11 cellular contexts compared by ENCODE assay signal in genomic region chr1:111450185-111450584, GRCh38. TPM values are rescaled to one million over a fixed set of nuclear protein-coding genes. Genes with fewer than 3 reads are reported as not detected.
DNase-seq lines count a peak whose midpoint lies in the region; ATAC-seq, FAIRE-seq and TF ChIP-seq lines count a peak whose summit lies in the region.
"Had no signal": no experiment of that assay in that cellular context is flagged by ENCODE, and none has a peak within 500 bp of the region (broad histone marks: within the 10 kb centered on the region; RNA-seq: fewer than 3 reads in every experiment).

No MANE protein-coding gene starts in this region.

- peak overlapping the region; percentile 95 for H3K27ac ChIP-seq in K562 (ENCODE audit: extremely low read depth, low read depth, low read length)
- H3K27ac ChIP-seq in mesenchymal stem cell (ENCODE audit: low read length, poor library complexity, severe bottlenecking): no peak overlapping the region
- H3K27ac ChIP-seq in upper lobe of left lung: peak overlapping the region in 3 of 4 donors; percentile 84 to 94 (median 92)

- TF ChIP-seq EP300 in K562 (IDR thresholded peaks at IDR 0.05; ENCODE audit: low read length): no peak
- TF ChIP-seq EP300 in upper lobe of left lung (IDR thresholded peaks at IDR 0.05): no peak

- peak overlapping the region; percentile 99 for H3K4me2 ChIP-seq in K562 (ENCODE audit: insufficient read depth, low read length)
- H3K4me2 ChIP-seq in mesenchymal stem cell (ENCODE audit: low read length, poor library complexity, severe bottlenecking): peak overlapping the region; percentile 84

- H3K4me3 Mint-ChIP-seq in activated naive CD4-positive, alpha-beta T cell treated with anti-CD3 and anti-CD28 coated beads, Interleukin-2, amount 10 ng/mL, durations not matched to agents 7 days and 5 days: peak overlapping the region; percentile 100

- TF ChIP-seq RAD21 in K562 (CRISPR knock-in tag; conservative IDR thresholded peaks at IDR 0.05 in 1 of 2, IDR thresholded peaks at IDR 0.05 in 1 of 2): no peak

- H2AFZ ChIP-seq in K562 (ENCODE audit: low read depth, low read length) (no peak overlapping the region), mesenchymal stem cell (ENCODE audit: low read depth, low read length) (no peak overlapping the region)

- no peaks in the 10 kb centered on the region for H4K20me1 ChIP-seq in K562 (replicated peaks; ENCODE audit: control insufficient read depth, insufficient read depth, low read length)

- H3K27me3 ChIP-seq in K562 (ENCODE audit: control insufficient read depth in 2 of 2, insufficient read depth in 2 of 2, low read length in 2 of 2) (no peaks in the 10 kb centered on the region), mesenchymal stem cell (ENCODE audit: control insufficient read depth in 1 of 2, insufficient read depth in 1 of 2, low read length in 2 of 2) (no peaks in the 10 kb centered on the region), upper lobe of left lung (no peaks in the 10 kb centered on the region)

- peak overlapping the region; percentile 76 for H3K4me3 ChIP-seq in K562
- H3K4me3 ChIP-seq in mesenchymal stem cell (ENCODE audit: insufficient read depth in 1 of 2, low read depth in 1 of 2, low read length in 2 of 2): peak overlapping the region in 1 of 2 experiments; percentile 99
- peak overlapping the region; percentile 33 to 94 (median 82) for H3K4me3 ChIP-seq in upper lobe of left lung

- no peak overlapping the region for H2AK5ac ChIP-seq in mesenchymal stem cell (ENCODE audit: low read length, severe bottlenecking)

- POLR2A ChIA-PET in K562 (lab: Yijun Ruan, JAX): interaction anchor here (0.7 to 5.4 kb wide), 6 partner anchors 11 to 57 kb away, joined by 3 to 40 read pairs (median 10); no protein-coding TSS in a partner anchor

- no peaks in the 10 kb centered on the region for H3K9me3 Mint-ChIP-seq in activated naive CD4-positive, alpha-beta T cell treated with anti-CD3 and anti-CD28 coated beads, Interleukin-2, amount 10 ng/mL, durations not matched to agents 7 days and 5 days

- no peak overlapping the region for H4K8ac ChIP-seq in mesenchymal stem cell (ENCODE audit: low read length)

- H2BK12ac ChIP-seq in mesenchymal stem cell (ENCODE audit: low read length in 2 of 2): no peak overlapping the region

- WGBS in K562 (ENCODE audit: insufficient coverage, low coverage, missing lambda C conversion rate): 9% methylated on average over 3 of the region's 3 CpGs
- no CpG with 5 or more reads among the region's 3 CpGs for WGBS in mesenchymal stem cell
- 44 to 51% methylated on average over 3 of the region's 3 CpGs for WGBS in upper lobe of left lung, 2 donors

- DNase-seq in activated naive CD4-positive, alpha-beta T cell treated with anti-CD3 and anti-CD28 coated beads, Interleukin-2, amount 10 ng/mL, durations not matched to agents 7 days and 5 days: no peak
- DNase-seq in activated naive CD4-positive, alpha-beta T cell (lab: John Stamatoyannopoulos, UW): no peak
- DNase-seq in K562 (ENCODE audit: extremely low read depth in 1 of 4, low spot score in 3 of 4) (peak in 1 of 4 experiments; percentile 28), mesenchymal stem cell (no peak), upper lobe of left lung (no peak), medulla oblongata (ENCODE audit: extremely low spot score) (no peak), left lobe of liver (ENCODE audit: low spot score) (no peak)
- DNase-seq: stimulated activated CD4-positive, alpha-beta T cell treated with anti-CD3 and anti-CD28 coated beads, Interleukin-4, amount 100 ng/mL, for 24 hours had no signal

- peak overlapping the region; percentile 95 for H3K27ac Mint-ChIP-seq in activated naive CD4-positive, alpha-beta T cell treated with anti-CD3 and anti-CD28 coated beads, Interleukin-2, amount 10 ng/mL, durations not matched to agents 7 days and 5 days

- H3K9ac ChIP-seq in K562 (ENCODE audit: insufficient read depth in 1 of 2, low read depth in 2 of 2, low read length in 2 of 2): peak overlapping the region; percentile 98 to 99; a peak in 3 of 4 replicates
- peak overlapping the region; percentile 99 for H3K9ac ChIP-seq in mesenchymal stem cell (ENCODE audit: low read length)

- H3K36me3 ChIP-seq in K562 (ENCODE audit: control insufficient read depth, insufficient read depth, low read length) (peaks cover 82% of the 10 kb centered on the region), mesenchymal stem cell (ENCODE audit: control insufficient read depth in 1 of 2, insufficient read depth in 2 of 2, low read depth in 1 of 2, low read length in 2 of 2) (peaks cover 4 to 62% of the 10 kb centered on the region in 2 experiments), upper lobe of left lung (peaks cover 0 to 42% (median 10%) of the 10 kb centered on the region in 4 donors)

- H2BK5ac ChIP-seq in mesenchymal stem cell (ENCODE audit: low read depth, low read length, poor library complexity, severe bottlenecking): no peak overlapping the region

- peaks cover 88% of the 10 kb centered on the region for H3K4me1 Mint-ChIP-seq in activated naive CD4-positive, alpha-beta T cell treated with anti-CD3 and anti-CD28 coated beads, Interleukin-2, amount 10 ng/mL, durations not matched to agents 7 days and 5 days

- no peak overlapping the region for H3K14ac ChIP-seq in mesenchymal stem cell (ENCODE audit: low read length in 2 of 2)

- H3K18ac ChIP-seq in mesenchymal stem cell (ENCODE audit: low read depth in 1 of 2, low read length in 2 of 2): no peak overlapping the region

- no peak overlapping the region for H3K23ac ChIP-seq in mesenchymal stem cell (ENCODE audit: low read length in 2 of 2)

- no peak for FAIRE-seq in K562 (lab: Jason Lieb, UNC)

- no peak overlapping the region for H2BK120ac ChIP-seq in mesenchymal stem cell (ENCODE audit: low read depth, low read length)

- CTCF ChIA-PET in activated naive CD4-positive, alpha-beta T cell treated with anti-CD3 and anti-CD28 coated beads, Interleukin-2, amount 10 ng/mL, durations not matched to agents 7 days and 5 days (lab: Charles Lee): interaction anchor here (0.6 to 4.1 kb wide), 3 partner anchors 58 to 907 kb away, joined by 3 to 12 read pairs (median 5); no protein-coding TSS in a partner anchor
- CTCF ChIA-PET in K562 (lab: Yijun Ruan, JAX; ENCODE audit: low intra/inter-chr PET ratio): no interaction called here

- no peak for TF ChIP-seq POLR2A in K562 (conservative IDR thresholded peaks at IDR 0.05)
- TF ChIP-seq POLR2A in upper lobe of left lung (IDR thresholded peaks at IDR 0.05): no peak

- H3K79me1 ChIP-seq in mesenchymal stem cell (replicated peaks; ENCODE audit: low read length, poor library complexity, severe bottlenecking): peaks cover 21% of the 10 kb centered on the region

- intact Hi-C loops in K562 (cut with micrococcal nuclease): no loop called here

- H3K4ac ChIP-seq in mesenchymal stem cell (ENCODE audit: low read depth in 1 of 2, low read length in 2 of 2): no peak overlapping the region

- in situ Hi-C loops in K562 (cut with MboI): no loop called here

- H3K79me2 ChIP-seq in K562 (ENCODE audit: control insufficient read depth, insufficient read depth, low read length): peaks cover 96% of the 10 kb centered on the region

- H3K9me3 ChIP-seq in K562 (replicated peaks; ENCODE audit: control insufficient read depth, insufficient read depth, low read depth, low read length) (no peaks in the 10 kb centered on the region), mesenchymal stem cell (ENCODE audit: control insufficient read depth, low read length) (no peaks in the 10 kb centered on the region), upper lobe of left lung (no peaks in the 10 kb centered on the region)

- H3K9me1 ChIP-seq in K562 (ENCODE audit: control insufficient read depth, insufficient read depth, low read length): no peaks in the 10 kb centered on the region

- ATAC-seq in K562: no peak
- no peak for ATAC-seq in upper lobe of left lung (ENCODE audit: low FRiP score in 2 of 2)
- ATAC-seq in HG02852 (IDR thresholded peaks at IDR 0.05; ENCODE audit: unreplicated experiment): no peak
- no peak for ATAC-seq in left lobe of liver

- no peak overlapping the region for H2BK15ac ChIP-seq in mesenchymal stem cell (ENCODE audit: low read depth, poor library complexity, severe bottlenecking)

- BruUV-seq in K562 (replicated peaks; lab: Mats Ljungman, UMichigan): no TSS peak

- H3K27me3 Mint-ChIP-seq in activated naive CD4-positive, alpha-beta T cell treated with anti-CD3 and anti-CD28 coated beads, Interleukin-2, amount 10 ng/mL, durations not matched to agents 7 days and 5 days: no peaks in the 10 kb centered on the region

- no peak overlapping the region for H4K91ac ChIP-seq in mesenchymal stem cell (ENCODE audit: low read length)

- H3K4me1 ChIP-seq in K562 (replicated peaks in 1 of 2; ENCODE audit: control insufficient read depth in 2 of 2, insufficient read depth in 2 of 2, low read length in 2 of 2) (peaks cover 13 to 28% of the 10 kb centered on the region in 2 experiments), mesenchymal stem cell (ENCODE audit: control insufficient read depth, insufficient read depth, low read depth, low read length) (peaks cover 3% of the 10 kb centered on the region), upper lobe of left lung (peaks cover 39 to 48% (median 46%) of the 10 kb centered on the region in 4 donors)

- TF ChIP-seq CTCF in K562 (IDR thresholded peaks at IDR 0.05 in 2 of 3, conservative IDR thresholded peaks at IDR 0.05 in 1 of 3; ENCODE audit: insufficient read depth in 2 of 3, low read depth in 1 of 3, low read length in 3 of 3) (no peak), upper lobe of left lung (IDR thresholded peaks at IDR 0.05) (no peak)

- H3K36me3 Mint-ChIP-seq in activated naive CD4-positive, alpha-beta T cell treated with anti-CD3 and anti-CD28 coated beads, Interleukin-2, amount 10 ng/mL, durations not matched to agents 7 days and 5 days: peaks cover 74% of the 10 kb centered on the region

RNA-seq across cellular contexts. Expression of gene ATP5PB, which starts 0.9 kb away (rescaled TPM):
- 30.9 and 50.4 TPM in 2 replicates for total RNA-seq in K562 (2011; cell fraction: chromatin; rRNA removed; ENCODE audit: low replicate concordance)
- total RNA-seq in K562 (2011; cell fraction: nucleolus; rRNA removed): 36.7 and 51.9 TPM in 2 replicates
- total RNA-seq in K562 (2011; cell fraction: nucleoplasm; rRNA removed): 51.1 and 70.5 TPM in 2 replicates
- 727 and 890 TPM in 2 replicates for total RNA-seq in K562 (2014; rRNA removed)
- 1,061 and 1,110 TPM in 2 replicates for total RNA-seq in K562 (2014; rRNA removed; fragmentation: Illumina TruSeq; extraction: Trizol)
- 1,044 and 1,100 TPM in 2 replicates for total RNA-seq in K562 (2015; rRNA removed; fragmentation: Illumina TruSeq; extraction: Trizol)
- total RNA-seq in K562 (2021): 651 and 736 TPM in 2 replicates
- 1,020 and 1,271 TPM in 2 replicates for polyA plus RNA-seq in K562 (2011; rRNA removed)
- polyA plus RNA-seq in K562 (2011; cell fraction: cytosol; rRNA removed): 438 and 690 TPM in 2 replicates
- polyA plus RNA-seq in K562 (2011; cell fraction: nucleus; rRNA removed): 132 and 238 TPM in 2 replicates
- 643 and 784 TPM in 2 replicates for polyA plus RNA-seq in K562 (2012)
- polyA plus RNA-seq in K562 (2014; fragmentation: Illumina TruSeq; extraction: Trizol): 896 and 1,028 TPM in 2 replicates
- polyA plus RNA-seq in K562 (2014; fragmentation: Nextera tagmentation; extraction: Ambion mirVana): 1,000 to 10,000 TPM; 2,499 to 2,735 TPM
- 1,033 and 1,042 TPM in 2 replicates for polyA plus RNA-seq in K562 (2014; rRNA removed)
- polyA minus RNA-seq in K562 (2011; rRNA and poly(A)+ RNA removed): 658 and 670 TPM in 2 replicates
- polyA minus RNA-seq in K562 (2011; cell fraction: cytosol; rRNA and poly(A)+ RNA removed): 238 and 250 TPM in 2 replicates
- polyA minus RNA-seq in K562 (2011; cell fraction: nucleus; rRNA and poly(A)+ RNA removed): 15.9 and 51.3 TPM in 2 replicates
- polyA plus RNA-seq in mesenchymal stem cell (2013, experiment 1 of 2): 268 TPM
- polyA plus RNA-seq in mesenchymal stem cell (2013, experiment 2 of 2): 284 TPM
- 100 to 1,000 TPM in 4 of 6 donors, 10 to 100 TPM in 2; 38.8 to 149 (median 132) TPM for total RNA-seq in upper lobe of left lung
- 130 TPM for total RNA-seq in left lobe of liver

RNA-seq across cellular contexts. Expression of gene WDR77, which starts 1.1 kb away (rescaled TPM):
- total RNA-seq in K562 (2011; cell fraction: chromatin; rRNA removed; ENCODE audit: low replicate concordance): 55.5 and 146 TPM in 2 replicates
- total RNA-seq in K562 (2011; cell fraction: nucleolus; rRNA removed): 105 and 113 TPM in 2 replicates
- 67.2 and 95.3 TPM in 2 replicates for total RNA-seq in K562 (2011; cell fraction: nucleoplasm; rRNA removed)
- total RNA-seq in K562 (2014; rRNA removed) (68.1 and 89.8 TPM in 2 replicates), K562 (2014; rRNA removed; fragmentation: Illumina TruSeq; extraction: Trizol) (72.4 and 78.5 TPM in 2 replicates), K562 (2015; rRNA removed; fragmentation: Illumina TruSeq; extraction: Trizol) (74.2 and 75.3 TPM in 2 replicates), K562 (2021) (92.3 and 94.4 TPM in 2 replicates), upper lobe of left lung (10 to 100 TPM; 11.3 to 32.2 (median 22.1) TPM), left lobe of liver (15.7 TPM)
- polyA plus RNA-seq in K562 (2011; rRNA removed) (160 and 174 TPM in 2 replicates), K562 (2014; fragmentation: Illumina TruSeq; extraction: Trizol) (101 and 116 TPM in 2 replicates), K562 (2014; fragmentation: Nextera tagmentation; extraction: Ambion mirVana) (10 to 100 TPM; 20.6 to 31.0 TPM), K562 (2014; rRNA removed) (68.3 and 76.3 TPM in 2 replicates)
- polyA plus RNA-seq in K562 (2011; cell fraction: cytosol; rRNA removed): 141 and 162 TPM in 2 replicates
- polyA plus RNA-seq in K562 (2011; cell fraction: nucleus; rRNA removed): 336 and 420 TPM in 2 replicates
- polyA plus RNA-seq in K562 (2012): 49.8 and 86.5 TPM in 2 replicates
- polyA minus RNA-seq in K562 (2011; rRNA and poly(A)+ RNA removed): 97.4 and 135 TPM in 2 replicates
- polyA minus RNA-seq in K562 (2011; cell fraction: cytosol; rRNA and poly(A)+ RNA removed): 54.2 and 76.3 TPM in 2 replicates
- polyA minus RNA-seq in K562 (2011; cell fraction: nucleus; rRNA and poly(A)+ RNA removed): 42.7 and 50.2 TPM in 2 replicates
- 23.8 TPM for polyA plus RNA-seq in mesenchymal stem cell (2013, experiment 1 of 2)
- polyA plus RNA-seq in mesenchymal stem cell (2013, experiment 2 of 2): 23.2 TPM

RNA-seq across cellular contexts. Expression of gene OVGP1, which starts 22.6 kb away (rescaled TPM):
- 2.1 and 4.5 TPM in 2 replicates for total RNA-seq in K562 (2011; cell fraction: chromatin; rRNA removed; ENCODE audit: low replicate concordance)
- 1.3 and 1.5 TPM in 2 replicates for total RNA-seq in K562 (2011; cell fraction: nucleolus; rRNA removed)
- total RNA-seq in K562 (2011; cell fraction: nucleoplasm; rRNA removed): 0.81 and 1.2 TPM in 2 replicates
- 0.12 and 0.27 TPM in 2 replicates for total RNA-seq in K562 (2014; rRNA removed)
- 0.15 and 0.54 TPM in 2 replicates for total RNA-seq in K562 (2014; rRNA removed; fragmentation: Illumina TruSeq; extraction: Trizol)
- total RNA-seq in K562 (2015; rRNA removed; fragmentation: Illumina TruSeq; extraction: Trizol): 0.08 and 0.11 TPM in 2 replicates
- total RNA-seq in K562 (2021): 0.22 and 0.25 TPM in 2 replicates
- 0.22 and 1.7 TPM in 2 replicates for polyA plus RNA-seq in K562 (2011; rRNA removed)
- polyA plus RNA-seq in K562 (2011; cell fraction: cytosol; rRNA removed): 0.10 and 0.83 TPM in 2 replicates
- polyA plus RNA-seq in K562 (2011; cell fraction: nucleus; rRNA removed): 3.2 and 11.8 TPM in 2 replicates
- 0.22 and 1.4 TPM in 2 replicates for polyA plus RNA-seq in K562 (2012)
- 0.34 and 0.39 TPM in 2 replicates for polyA plus RNA-seq in K562 (2014; fragmentation: Illumina TruSeq; extraction: Trizol)
- polyA plus RNA-seq in K562 (2014; fragmentation: Nextera tagmentation; extraction: Ambion mirVana): under 1 TPM; 0.10 to 0.17 TPM
- polyA plus RNA-seq in K562 (2014; rRNA removed): 0.30 and 0.34 TPM in 2 replicates
- 1.0 TPM in 1 of 2 replicates, not detected in the other for polyA minus RNA-seq in K562 (2011; rRNA and poly(A)+ RNA removed)
- polyA minus RNA-seq in K562 (2011; cell fraction: cytosol; rRNA and poly(A)+ RNA removed): not detected in 2 replicates
- 0.40 and 3.2 TPM in 2 replicates for polyA minus RNA-seq in K562 (2011; cell fraction: nucleus; rRNA and poly(A)+ RNA removed)
- polyA plus RNA-seq in mesenchymal stem cell (2013, experiment 1 of 2): 1.2 TPM
- polyA plus RNA-seq in mesenchymal stem cell (2013, experiment 2 of 2): 1.3 TPM
- 1 to 10 TPM; 1.2 to 4.2 (median 2.5) TPM for total RNA-seq in upper lobe of left lung
- total RNA-seq in left lobe of liver: 4.7 TPM

RNA-seq across cellular contexts. Expression of gene C1orf162, which starts 23.6 kb away (rescaled TPM):
- total RNA-seq in K562 (2011; cell fraction: chromatin; rRNA removed; ENCODE audit: low replicate concordance): 2.9 and 9.0 TPM in 2 replicates
- 1.2 and 3.2 TPM in 2 replicates for total RNA-seq in K562 (2011; cell fraction: nucleolus; rRNA removed)
- 4.1 and 4.7 TPM in 2 replicates for total RNA-seq in K562 (2011; cell fraction: nucleoplasm; rRNA removed)
- total RNA-seq in K562 (2014; rRNA removed) (0.45 and 0.65 TPM in 2 replicates), K562 (2014; rRNA removed; fragmentation: Illumina TruSeq; extraction: Trizol) (0.99 and 1.1 TPM in 2 replicates), K562 (2015; rRNA removed; fragmentation: Illumina TruSeq; extraction: Trizol) (0.90 and 1.3 TPM in 2 replicates), K562 (2021) (0.72 and 1.2 TPM in 2 replicates), upper lobe of left lung (100 to 1,000 TPM in 1 of 6 donors, 10 to 100 TPM in 5; 31.4 to 114 (median 52.6) TPM), left lobe of liver (6.8 TPM)
- polyA plus RNA-seq in K562 (2011; rRNA removed) (2.7 and 4.2 TPM in 2 replicates), K562 (2014; fragmentation: Illumina TruSeq; extraction: Trizol) (1.7 and 1.9 TPM in 2 replicates), K562 (2014; fragmentation: Nextera tagmentation; extraction: Ambion mirVana) (under 1 TPM; 0.48 to 0.76 TPM), K562 (2014; rRNA removed) (1.3 and 1.8 TPM in 2 replicates)
- polyA plus RNA-seq in K562 (2011; cell fraction: cytosol; rRNA removed): 0.91 and 2.6 TPM in 2 replicates
- polyA plus RNA-seq in K562 (2011; cell fraction: nucleus; rRNA removed): 14.7 and 27.0 TPM in 2 replicates
- polyA plus RNA-seq in K562 (2012): 0.95 and 2.6 TPM in 2 replicates
- polyA minus RNA-seq in K562 (2011; rRNA and poly(A)+ RNA removed): 1.2 and 3.8 TPM in 2 replicates
- 1.0 TPM in 1 of 2 replicates, not detected in the other for polyA minus RNA-seq in K562 (2011; cell fraction: cytosol; rRNA and poly(A)+ RNA removed)
- polyA minus RNA-seq in K562 (2011; cell fraction: nucleus; rRNA and poly(A)+ RNA removed): 2.3 and 4.9 TPM in 2 replicates
- polyA plus RNA-seq in mesenchymal stem cell (2013, experiment 1 of 2): 0.07 TPM
- polyA plus RNA-seq in mesenchymal stem cell (2013, experiment 2 of 2): 0.08 TPM

RNA-seq across cellular contexts. Expression of gene ADORA3, which starts 53.2 kb away (rescaled TPM):
- total RNA-seq in K562 (2011; cell fraction: chromatin; rRNA removed; ENCODE audit: low replicate concordance): not detected in 2 replicates
- not detected in 2 replicates for total RNA-seq in K562 (2011; cell fraction: nucleolus; rRNA removed)
- total RNA-seq in K562 (2011; cell fraction: nucleoplasm; rRNA removed): not detected in 2 replicates
- total RNA-seq in K562 (2014; rRNA removed): 0.08 TPM in 1 of 2 replicates, not detected in the other
- 0.26 TPM in 1 of 2 replicates, not detected in the other for total RNA-seq in K562 (2014; rRNA removed; fragmentation: Illumina TruSeq; extraction: Trizol)
- total RNA-seq in K562 (2015; rRNA removed; fragmentation: Illumina TruSeq; extraction: Trizol): 0.19 and 0.33 TPM in 2 replicates
- total RNA-seq in K562 (2021): not detected in 2 replicates
- 0.13 and 0.19 TPM in 2 replicates for polyA plus RNA-seq in K562 (2011; rRNA removed)
- 0.04 and 0.09 TPM in 2 replicates for polyA plus RNA-seq in K562 (2011; cell fraction: cytosol; rRNA removed)
- 0.18 TPM in 1 of 2 replicates, not detected in the other for polyA plus RNA-seq in K562 (2011; cell fraction: nucleus; rRNA removed)
- 0.43 and 0.48 TPM in 2 replicates for polyA plus RNA-seq in K562 (2012)
- polyA plus RNA-seq in K562 (2014; fragmentation: Illumina TruSeq; extraction: Trizol): 0.12 TPM in 2 replicates
- under 1 TPM; 0.20 to 0.35 TPM for polyA plus RNA-seq in K562 (2014; fragmentation: Nextera tagmentation; extraction: Ambion mirVana)
- 0.09 TPM in 1 of 2 replicates, not detected in the other for polyA plus RNA-seq in K562 (2014; rRNA removed)
- polyA minus RNA-seq in K562 (2011; rRNA and poly(A)+ RNA removed): 0.35 TPM in 1 of 2 replicates, not detected in the other
- not detected in 2 replicates for polyA minus RNA-seq in K562 (2011; cell fraction: cytosol; rRNA and poly(A)+ RNA removed)
- not detected in 2 replicates for polyA minus RNA-seq in K562 (2011; cell fraction: nucleus; rRNA and poly(A)+ RNA removed)
- polyA plus RNA-seq in mesenchymal stem cell (2013, experiment 1 of 2): 0.06 TPM
- polyA plus RNA-seq in mesenchymal stem cell (2013, experiment 2 of 2): not detected
- total RNA-seq in upper lobe of left lung: 10 to 100 TPM in 1 of 6 donors, 1 to 10 TPM in 5; 2.1 to 10.0 (median 7.3) TPM
- 3.0 TPM for total RNA-seq in left lobe of liver
- total RNA-seq: Daoy, HT1080 had no signal
